Comparison of ENCODE assay signal across 2 cellular contexts in genomic region chr4:77566148-77566547, GRCh38.
A peak's percentile ranks its signal among the peaks of the same experiment; 100 is the strongest.
TF ChIP-seq lines count a peak whose summit lies in the region.

No MANE protein-coding gene starts in this region.

TF ChIP-seq in liver, 16 proteins besides CTCF, POLR2A, EP300 and RAD21 (continued from another document):
- TF ChIP-seq TAF1 (conservative IDR thresholded peaks at IDR 0.05) (no peak), FOXA1 (IDR thresholded peaks at IDR 0.05) (no peak), REST (IDR thresholded peaks at IDR 0.05) (no peak), SP1 (IDR thresholded peaks at IDR 0.05) (peak; percentile 62), EGR1 (IDR thresholded peaks at IDR 0.05; ENCODE audit: low read depth in 2 of 2) (no peak), MAX (IDR thresholded peaks at IDR 0.05) (no peak), HNF4A (conservative IDR thresholded peaks at IDR 0.05) (peak; percentile 61 to 65), ZBTB33 (IDR thresholded peaks at IDR 0.05) (no peak), RXRA (IDR thresholded peaks at IDR 0.05) (peak; percentile 76 to 88)
- TF ChIP-seq, protein P1, sequence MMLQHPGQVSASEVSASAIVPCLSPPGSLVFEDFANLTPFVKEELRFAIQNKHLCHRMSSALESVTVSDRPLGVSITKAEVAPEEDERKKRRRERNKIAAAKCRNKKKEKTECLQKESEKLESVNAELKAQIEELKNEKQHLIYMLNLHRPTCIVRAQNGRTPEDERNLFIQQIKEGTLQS (IDR thresholded peaks at IDR 0.05), result no peak

TF ChIP-seq in HepG2, 621 proteins besides CTCF, POLR2A, EP300 and RAD21 (continued from another document):
- TF ChIP-seq ZNF280D (CRISPR knock-in tag; IDR thresholded peaks at IDR 0.05) (no peak), ZKSCAN1 (IDR thresholded peaks at IDR 0.05; ENCODE audit: low read length) (no peak), CHD2 (IDR thresholded peaks at IDR 0.05; ENCODE audit: low read depth, low read length) (no peak), FOXA3 (CRISPR knock-in tag; IDR thresholded peaks at IDR 0.05) (no peak), ZBTB40 (IDR thresholded peaks at IDR 0.05) (no peak), ZBTB40 (CRISPR knock-in tag; IDR thresholded peaks at IDR 0.05) (no peak), KLF9 (CRISPR knock-in tag; IDR thresholded peaks at IDR 0.05; ENCODE audit: low read depth) (no peak), ZFP62 (CRISPR knock-in tag; IDR thresholded peaks at IDR 0.05) (no peak), KAT7 (CRISPR knock-in tag; IDR thresholded peaks at IDR 0.05; ENCODE audit: borderline replicate concordance) (no peak), XBP1 (CRISPR knock-in tag; IDR thresholded peaks at IDR 0.05) (no peak), ZNF3 (CRISPR knock-in tag; IDR thresholded peaks at IDR 0.05) (no peak), STAT6 (CRISPR knock-in tag; IDR thresholded peaks at IDR 0.05; ENCODE audit: borderline replicate concordance) (no peak), ZNF337 (CRISPR knock-in tag; IDR thresholded peaks at IDR 0.05; ENCODE audit: borderline replicate concordance, low read depth) (no peak), ZNF546 (CRISPR knock-in tag; conservative IDR thresholded peaks at IDR 0.05) (no peak)
- TF ChIP-seq, protein P2, sequence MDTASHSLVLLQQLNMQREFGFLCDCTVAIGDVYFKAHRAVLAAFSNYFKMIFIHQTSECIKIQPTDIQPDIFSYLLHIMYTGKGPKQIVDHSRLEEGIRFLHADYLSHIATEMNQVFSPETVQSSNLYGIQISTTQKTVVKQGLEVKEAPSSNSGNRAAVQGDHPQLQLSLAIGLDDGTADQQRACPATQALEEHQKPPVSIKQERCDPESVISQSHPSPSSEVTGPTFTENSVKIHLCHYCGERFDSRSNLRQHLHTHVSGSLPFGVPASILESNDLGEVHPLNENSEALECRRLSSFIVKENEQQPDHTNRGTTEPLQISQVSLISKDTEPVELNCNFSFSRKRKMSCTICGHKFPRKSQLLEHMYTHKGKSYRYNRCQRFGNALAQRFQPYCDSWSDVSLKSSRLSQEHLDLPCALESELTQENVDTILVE (CRISPR knock-in tag; IDR thresholded peaks at IDR 0.05), result no peak
- TF ChIP-seq, protein P3, sequence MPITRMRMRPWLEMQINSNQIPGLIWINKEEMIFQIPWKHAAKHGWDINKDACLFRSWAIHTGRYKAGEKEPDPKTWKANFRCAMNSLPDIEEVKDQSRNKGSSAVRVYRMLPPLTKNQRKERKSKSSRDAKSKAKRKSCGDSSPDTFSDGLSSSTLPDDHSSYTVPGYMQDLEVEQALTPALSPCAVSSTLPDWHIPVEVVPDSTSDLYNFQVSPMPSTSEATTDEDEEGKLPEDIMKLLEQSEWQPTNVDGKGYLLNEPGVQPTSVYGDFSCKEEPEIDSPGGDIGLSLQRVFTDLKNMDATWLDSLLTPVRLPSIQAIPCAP (CRISPR knock-in tag; IDR thresholded peaks at IDR 0.05; ENCODE audit: low read depth), result no peak
TF ChIP-seq in HepG2: peak in this region for 0.
